ENCODE assay signal across 1 cellular context in genomic region chr6:30562470-30563425, GRCh38.
TF ChIP-seq lines count a peak whose summit lies in the region.

No MANE protein-coding gene starts in this region.

TF ChIP-seq in IMR-90, 13 proteins besides CTCF, POLR2A, EP300 and RAD21:
- no peak for TF ChIP-seq NFE2L2 (IDR thresholded peaks at IDR 0.05; ENCODE audit: low read depth, low read length)
